26 cellular contexts compared by ENCODE assay signal in genomic region chr1:203165101-203165799, GRCh38. TPM values are rescaled to one million over a fixed set of nuclear protein-coding genes. Genes with fewer than 3 reads are reported as not detected.
"Had no signal": no experiment of that assay in that cellular context is flagged by ENCODE, and none has a peak within 500 bp of the region (broad histone marks: within the 10 kb centered on the region; RNA-seq: fewer than 3 reads in every experiment).

No MANE protein-coding gene starts in this region.

- H3K4me3 ChIP-seq: PC-9, Peyer's patch had no signal

- H3K4me2 ChIP-seq: KMS-11, PC-9, SK-N-SH had no signal

- FAIRE-seq: HepG2 had no signal

- DNase-seq: IMR-90, Kasumi-1, MM.1S, NCI-H1092 treated with DMSO at 0.1 percent for 48 hours, NCI-H1436, NCI-H187, NCI-H2029, NCI-H2081 treated with DMSO at 0.1 percent for 48 hours, NCI-H2171, NCI-H226, NCI-H446, NCI-H510A, NCI-H524 treated with DMSO at 0.1 percent for 48 hours, NCI-H69, NCI-H774, PC-9, Peyer's patch, SHP77, SK-N-SH had no signal

- H3K9me3 ChIP-seq: Peyer's patch, SK-N-SH had no signal

- H3K27me3 ChIP-seq: Peyer's patch had no signal

- H3K9ac ChIP-seq: KMS-11, SK-N-SH had no signal

- H2AFZ ChIP-seq: PC-9 had no signal

- H3K4me1 ChIP-seq: Peyer's patch had no signal

- H3K36me3 ChIP-seq: Peyer's patch had no signal

- H3K27ac ChIP-seq: KMS-11, PC-9, Peyer's patch had no signal

RNA-seq across cellular contexts. Expression of gene MYBPH, which starts 10.4 kb away (rescaled TPM):
- total RNA-seq: HepG2, HT1080, IMR-90, M059J, OCI-LY7, PC-9, Peyer's patch, SK-MEL-5 had no signal
- polyA plus RNA-seq: HepG2, IMR-90 had no signal

RNA-seq across cellular contexts. Expression of gene CHI3L1, which starts 21.3 kb away (rescaled TPM):
- total RNA-seq: IMR-90, M059J, OCI-LY7, PC-9, RPMI7951 had no signal
- polyA plus RNA-seq: SK-N-SH had no signal

RNA-seq across cellular contexts. Expression of gene ADORA1, which starts 37.7 kb away (rescaled TPM):
- total RNA-seq: OCI-LY7 had no signal
- polyA plus RNA-seq: HepG2 had no signal
